Comparison of ENCODE assay signal across 8 cellular contexts in the genomic region with DNA sequence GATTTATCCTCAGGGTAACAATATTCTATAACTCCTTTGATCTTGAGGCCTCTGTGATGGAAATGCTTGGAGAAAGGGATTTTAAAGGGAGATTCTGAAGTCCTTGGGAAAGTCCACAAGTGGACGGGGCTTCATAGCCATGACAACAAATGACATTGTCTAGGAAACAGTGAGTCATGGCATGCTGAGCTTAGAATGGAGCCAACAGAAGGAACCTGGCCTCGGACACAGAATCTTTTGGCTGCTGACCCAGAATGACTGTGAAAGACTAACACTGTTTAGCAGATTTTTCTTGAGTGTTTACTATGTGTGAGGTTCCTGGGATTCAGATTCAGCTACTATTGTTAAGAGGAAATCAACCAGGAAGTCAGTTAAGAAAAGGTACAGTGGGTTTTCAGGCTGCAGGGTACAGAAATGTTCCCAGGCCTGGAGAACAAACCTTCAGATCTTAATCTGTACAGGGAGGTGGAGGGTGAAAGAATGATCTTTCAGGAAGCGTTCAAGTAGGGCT. TPM values are rescaled to one million over a fixed set of nuclear protein-coding genes. Genes with fewer than 3 reads are reported as not detected.
DNase-seq lines count a peak whose midpoint lies in the region; ATAC-seq, FAIRE-seq and TF ChIP-seq lines count a peak whose summit lies in the region.

No MANE protein-coding gene starts in this region.

- H3K27me3 ChIP-seq in HUES48 (ENCODE audit: control insufficient read depth, insufficient read depth, low read length) (no peaks in the 10 kb centered on the region), breast epithelium (no peaks in the 10 kb centered on the region), keratinocyte (ENCODE audit: control insufficient read depth, extremely low read depth, insufficient read depth, low read length) (no peaks in the 10 kb centered on the region), suprapubic skin (no peaks in the 10 kb centered on the region)

- no peaks in the 10 kb centered on the region for H3K9me3 Mint-ChIP-seq in natural killer cell

- H3K27ac ChIP-seq in HUES48 (ENCODE audit: low read depth, low read length) (peak overlapping the region; percentile 58), breast epithelium (peak overlapping the region; percentile 91 to 92), keratinocyte (ENCODE audit: control insufficient read depth, insufficient read depth, low read length) (peak overlapping the region; percentile 60), suprapubic skin (peak overlapping the region; percentile 25)

- H3K27me3 Mint-ChIP-seq in natural killer cell (ENCODE audit: low read depth in 2 of 2): peaks cover 2 to 10% of the 10 kb centered on the region in 2 donors

- H3K36me3 Mint-ChIP-seq in natural killer cell: no peaks in the 10 kb centered on the region

- H3K9me1 ChIP-seq in keratinocyte (ENCODE audit: control insufficient read depth, extremely low read depth, insufficient read depth, low read length): no peaks in the 10 kb centered on the region

- no peaks in the 10 kb centered on the region for H3K4me1 Mint-ChIP-seq in natural killer cell

- H3K9me3 ChIP-seq in HUES48 (ENCODE audit: control insufficient read depth, insufficient read depth, low read length) (no peaks in the 10 kb centered on the region), breast epithelium (no peaks in the 10 kb centered on the region), keratinocyte (ENCODE audit: control insufficient read depth, low read depth, low read length) (no peaks in the 10 kb centered on the region), suprapubic skin (no peaks in the 10 kb centered on the region)

- H3K4me3 ChIP-seq in HUES48 (ENCODE audit: low read depth, low read length) (no peak overlapping the region), breast epithelium (peak overlapping the region in 1 of 3 donors; percentile 3), keratinocyte (ENCODE audit: control insufficient read depth in 2 of 3, extremely low read depth in 1 of 3, insufficient read depth in 2 of 3, low read depth in 1 of 3, low read length in 3 of 3) (peak overlapping the region in 1 of 3 experiments; percentile 34), suprapubic skin (no peak overlapping the region)

- H3K36me3 ChIP-seq in HUES48 (ENCODE audit: control insufficient read depth, insufficient read depth, low read length) (no peaks in the 10 kb centered on the region), breast epithelium (no peaks in the 10 kb centered on the region), keratinocyte (ENCODE audit: control insufficient read depth in 2 of 2, extremely low read depth in 1 of 2, insufficient read depth in 2 of 2, low read length in 2 of 2) (peaks cover 0 to 11% of the 10 kb centered on the region in 2 experiments), suprapubic skin (no peaks in the 10 kb centered on the region)

- TF ChIP-seq CTCF in breast epithelium (IDR thresholded peaks at IDR 0.05): no peak
- no peak for TF ChIP-seq CTCF in keratinocyte (optimal IDR thresholded peaks at IDR 0.05 in 1 of 3, IDR thresholded peaks at IDR 0.05 in 1 of 3, conservative IDR thresholded peaks at IDR 0.05 in 1 of 3; ENCODE audit: extremely low read depth in 1 of 3, insufficient read depth in 2 of 3, low read length in 3 of 3)
- TF ChIP-seq CTCF in suprapubic skin (IDR thresholded peaks at IDR 0.05): no peak
- no peak for TF ChIP-seq CTCF in natural killer cell (IDR thresholded peaks at IDR 0.05)

- no peak overlapping the region for H3K9ac ChIP-seq in HUES48 (ENCODE audit: low read depth, low read length)
- H3K9ac ChIP-seq in keratinocyte (ENCODE audit: control insufficient read depth, extremely low read depth, insufficient read depth, low read length): peak overlapping the region; percentile 13

- ATAC-seq in natural killer cell: no peak
- ATAC-seq in HG03196 (IDR thresholded peaks at IDR 0.05; ENCODE audit: unreplicated experiment): no peak
- ATAC-seq in GM18505 (IDR thresholded peaks at IDR 0.05; ENCODE audit: unreplicated experiment): no peak

- H4K20me1 ChIP-seq in keratinocyte (ENCODE audit: control insufficient read depth, extremely low read depth, insufficient read depth, low read length): no peaks in the 10 kb centered on the region

- intact Hi-C loops in breast epithelium (cut with DNase I; ENCODE audit: low total_unique reads): no loop called here
- intact Hi-C loops in natural killer cell (cut with micrococcal nuclease): no loop called here

- peak; percentile 71 to 85 for DNase-seq in breast epithelium (ENCODE audit: low spot score in 2 of 2)
- no peak for DNase-seq in keratinocyte (ENCODE audit: low read depth, low spot score)
- DNase-seq in suprapubic skin (ENCODE audit: low spot score in 2 of 2): peak in 1 of 2 donors; percentile 75
- no peak for DNase-seq in natural killer cell
- DNase-seq in activated CD4-positive, alpha-beta T cell treated with anti-CD3 and anti-CD28 coated beads, Interleukin-2, amount 50 U/mL, for 4 hours: no peak

- no peak for TF ChIP-seq EP300 in suprapubic skin (IDR thresholded peaks at IDR 0.05)

- no peak overlapping the region for H3K27ac Mint-ChIP-seq in natural killer cell

- H3K4me1 ChIP-seq in HUES48 (ENCODE audit: control insufficient read depth, insufficient read depth, low read length): no peaks in the 10 kb centered on the region
- H3K4me1 ChIP-seq in breast epithelium: peaks cover 0 to 6% of the 10 kb centered on the region in 2 donors
- peaks cover 48% of the 10 kb centered on the region for H3K4me1 ChIP-seq in keratinocyte (ENCODE audit: control insufficient read depth, extremely low read depth, insufficient read depth, low read length)
- H3K4me1 ChIP-seq in suprapubic skin: peaks cover 32% of the 10 kb centered on the region

- H3K4me2 ChIP-seq in keratinocyte (ENCODE audit: control insufficient read depth, extremely low read depth, insufficient read depth, low read depth, low read length): peak overlapping the region; percentile 73

- no peak overlapping the region for H3K4me3 Mint-ChIP-seq in natural killer cell

- H2AFZ ChIP-seq in keratinocyte (ENCODE audit: control insufficient read depth, low read length): peak overlapping the region; percentile 12

- WGBS in suprapubic skin: 13% methylated on average over 3 of the region's 3 CpGs

- peak; percentile 84 for FAIRE-seq in keratinocyte (lab: Jason Lieb, UNC)

- dilution Hi-C loops in keratinocyte (cut with MboI; ENCODE audit: extremely low pct_ligation_motif_present, low sequenced_read_pairs): no loop called here

- peaks cover 21% of the 10 kb centered on the region for H3K79me2 ChIP-seq in keratinocyte (ENCODE audit: control insufficient read depth, insufficient read depth, low read length)

- TF ChIP-seq POLR2A in breast epithelium (IDR thresholded peaks at IDR 0.05) (no peak), suprapubic skin (IDR thresholded peaks at IDR 0.05) (no peak), GM18505 (IDR thresholded peaks at IDR 0.05; ENCODE audit: borderline replicate concordance, extremely low read depth, insufficient read depth, insufficient read length) (no peak)

RNA-seq across cellular contexts. Expression of a gene that starts 18.1 kb away (rescaled TPM):
- total RNA-seq in breast epithelium (10 to 100 TPM; 12.2 to 51.8 (median 16.1) TPM), suprapubic skin (10 to 100 TPM in 1 of 4 donors, 1 to 10 TPM in 3; 3.8 to 15.6 (median 6.9) TPM), natural killer cell (10 to 100 TPM in 1 of 3 donors, 1 to 10 TPM in 2; 1.0 to 33.1 (median 7.2) TPM)
- polyA plus RNA-seq in keratinocyte: 0.96 to 39.7 TPM (median 9.7 TPM) in 3 replicates
- polyA plus RNA-seq in keratinocyte (2011; ENCODE audit: low read depth): 1.6 TPM
- polyA plus RNA-seq in keratinocyte (2011; cell fraction: cytosol; rRNA removed): 10.4 and 20.3 TPM in 2 replicates
- polyA plus RNA-seq in keratinocyte (2011; cell fraction: nucleus; rRNA removed): 115 and 181 TPM in 2 replicates
- polyA plus RNA-seq in keratinocyte (2012; ENCODE audit: low replicate concordance): 0.99 and 5.7 TPM in 2 replicates
- polyA minus RNA-seq in keratinocyte: 0.69 to 8.7 TPM (median 2.0 TPM) in 3 replicates
- polyA minus RNA-seq in keratinocyte (2011; cell fraction: cytosol; rRNA and poly(A)+ RNA removed): 18.2 TPM
- 38.9 and 54.1 TPM in 2 replicates for polyA minus RNA-seq in keratinocyte (2011; cell fraction: nucleus; rRNA and poly(A)+ RNA removed)

RNA-seq across cellular contexts. Expression of a gene that starts 40.8 kb away (rescaled TPM):
- 10 to 100 TPM; 20.5 to 48.1 (median 29.2) TPM for total RNA-seq in breast epithelium
- 8.9 to 30.4 TPM (median 27.0 TPM) in 3 replicates for polyA plus RNA-seq in keratinocyte
- 9.7 TPM for polyA plus RNA-seq in keratinocyte (2011; ENCODE audit: low read depth)
- 13.2 and 23.9 TPM in 2 replicates for polyA plus RNA-seq in keratinocyte (2011; cell fraction: cytosol; rRNA removed)
- polyA plus RNA-seq in keratinocyte (2011; cell fraction: nucleus; rRNA removed): 32.4 and 45.1 TPM in 2 replicates
- 9.0 and 10.8 TPM in 2 replicates for polyA plus RNA-seq in keratinocyte (2012; ENCODE audit: low replicate concordance)
- polyA minus RNA-seq in keratinocyte: 4.9 to 54.3 TPM (median 33.5 TPM) in 3 replicates
- 33.4 TPM for polyA minus RNA-seq in keratinocyte (2011; cell fraction: cytosol; rRNA and poly(A)+ RNA removed)
- polyA minus RNA-seq in keratinocyte (2011; cell fraction: nucleus; rRNA and poly(A)+ RNA removed): 34.2 and 75.0 TPM in 2 replicates
- 10 to 100 TPM; 13.1 to 22.9 (median 15.3) TPM for total RNA-seq in suprapubic skin
- total RNA-seq in natural killer cell: 10 to 100 TPM in 2 of 3 donors, 1 to 10 TPM in 1; 9.5 to 11.7 (median 10.4) TPM

Comparison
In these comparisons a context has a peak if more than half of its experiments do, and no peak if none do; other contexts are left out.
1. H3K27ac ChIP-seq: peak in every context shown above with its lines; median percentile 92 in breast epithelium; 60 in keratinocyte; 58 in HUES48; 25 in suprapubic skin.
2. DNase-seq: peak in breast epithelium (2 of 2); none in keratinocyte (single experiment), natural killer cell (single experiment) and activated CD4-positive, alpha-beta T cell treated with anti-CD3 and anti-CD28 coated beads, Interleukin-2, amount 50 U/mL, for 4 hours (0 of 2).